In the genomic region with DNA sequence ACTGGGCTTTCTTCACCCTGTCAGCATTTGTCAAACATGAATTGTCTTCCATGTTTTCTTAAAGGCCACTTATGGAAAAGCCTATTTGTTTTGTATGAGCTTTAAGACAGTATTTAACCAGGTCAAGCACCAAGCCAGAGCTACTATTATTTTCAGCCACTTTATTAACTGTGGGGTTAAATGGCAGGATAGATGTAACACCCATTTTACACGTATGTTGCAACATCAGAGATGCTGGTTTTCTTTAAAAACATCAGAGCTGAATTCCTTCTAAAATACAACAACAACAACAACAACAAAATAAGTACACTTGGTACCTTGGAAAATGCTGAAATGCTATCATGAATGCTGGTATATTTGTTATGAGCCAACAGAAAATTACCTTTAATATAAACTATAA, we compare ENCODE assay signal across 2 cellular contexts.
TF ChIP-seq lines count a peak whose summit lies in the region.

No MANE protein-coding gene starts in this region.

TF ChIP-seq in K562, 482 proteins besides CTCF, POLR2A, EP300 and RAD21:
- TF ChIP-seq, protein P1, sequence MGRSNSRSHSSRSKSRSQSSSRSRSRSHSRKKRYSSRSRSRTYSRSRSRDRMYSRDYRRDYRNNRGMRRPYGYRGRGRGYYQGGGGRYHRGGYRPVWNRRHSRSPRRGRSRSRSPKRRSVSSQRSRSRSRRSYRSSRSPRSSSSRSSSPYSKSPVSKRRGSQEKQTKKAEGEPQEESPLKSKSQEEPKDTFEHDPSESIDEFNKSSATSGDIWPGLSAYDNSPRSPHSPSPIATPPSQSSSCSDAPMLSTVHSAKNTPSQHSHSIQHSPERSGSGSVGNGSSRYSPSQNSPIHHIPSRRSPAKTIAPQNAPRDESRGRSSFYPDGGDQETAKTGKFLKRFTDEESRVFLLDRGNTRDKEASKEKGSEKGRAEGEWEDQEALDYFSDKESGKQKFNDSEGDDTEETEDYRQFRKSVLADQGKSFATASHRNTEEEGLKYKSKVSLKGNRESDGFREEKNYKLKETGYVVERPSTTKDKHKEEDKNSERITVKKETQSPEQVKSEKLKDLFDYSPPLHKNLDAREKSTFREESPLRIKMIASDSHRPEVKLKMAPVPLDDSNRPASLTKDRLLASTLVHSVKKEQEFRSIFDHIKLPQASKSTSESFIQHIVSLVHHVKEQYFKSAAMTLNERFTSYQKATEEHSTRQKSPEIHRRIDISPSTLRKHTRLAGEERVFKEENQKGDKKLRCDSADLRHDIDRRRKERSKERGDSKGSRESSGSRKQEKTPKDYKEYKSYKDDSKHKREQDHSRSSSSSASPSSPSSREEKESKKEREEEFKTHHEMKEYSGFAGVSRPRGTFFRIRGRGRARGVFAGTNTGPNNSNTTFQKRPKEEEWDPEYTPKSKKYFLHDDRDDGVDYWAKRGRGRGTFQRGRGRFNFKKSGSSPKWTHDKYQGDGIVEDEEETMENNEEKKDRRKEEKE (IDR thresholded peaks at IDR 0.05; ENCODE audit: borderline replicate concordance in 1 of 2, control insufficient read depth in 1 of 2, low read depth in 2 of 2, low read length in 1 of 2) = peak in 1 of 2 experiments; percentile 6; a peak in 1 of 4 replicates
- TF ChIP-seq CEBPG (CRISPR knock-in tag; IDR thresholded peaks at IDR 0.05) (no peak), CEBPG (tag; conservative IDR thresholded peaks at IDR 0.05 in 1 of 2, IDR thresholded peaks at IDR 0.05 in 1 of 2) (peak in 1 of 2 experiments; percentile 63; a peak in 2 of 4 replicates), SRSF9 (IDR thresholded peaks at IDR 0.05; ENCODE audit: borderline replicate concordance, low read depth, low read length) (no peak), TEAD4 (IDR thresholded peaks at IDR 0.05; ENCODE audit: low read length) (peak; percentile 18; the same call in 1 of the 2 replicates), TEAD4 (CRISPR knock-in tag; IDR thresholded peaks at IDR 0.05; ENCODE audit: borderline replicate concordance) (no peak), CTBP1 (IDR thresholded peaks at IDR 0.05; ENCODE audit: borderline replicate concordance) (no peak), CHD2 (IDR thresholded peaks at IDR 0.05; ENCODE audit: low read depth, low read length) (no peak), PML (IDR thresholded peaks at IDR 0.05; ENCODE audit: low read length) (peak; percentile 53; the same call in 1 of the 2 replicates), SIX5 (IDR thresholded peaks at IDR 0.05; ENCODE audit: borderline replicate concordance in 1 of 2, insufficient read depth in 1 of 2, low read depth in 1 of 2, low read length in 2 of 2) (no peak), NFIC (IDR thresholded peaks at IDR 0.05) (no peak), ZNF778 (CRISPR knock-in tag; IDR thresholded peaks at IDR 0.05) (no peak), CEBPB (tag; IDR thresholded peaks at IDR 0.05) (peak; percentile 66; the same call in 1 of the 2 replicates)

TF ChIP-seq in neural cell, 6 proteins besides CTCF, POLR2A, EP300 and RAD21 (continued from another document):
- TF ChIP-seq, protein P2, sequence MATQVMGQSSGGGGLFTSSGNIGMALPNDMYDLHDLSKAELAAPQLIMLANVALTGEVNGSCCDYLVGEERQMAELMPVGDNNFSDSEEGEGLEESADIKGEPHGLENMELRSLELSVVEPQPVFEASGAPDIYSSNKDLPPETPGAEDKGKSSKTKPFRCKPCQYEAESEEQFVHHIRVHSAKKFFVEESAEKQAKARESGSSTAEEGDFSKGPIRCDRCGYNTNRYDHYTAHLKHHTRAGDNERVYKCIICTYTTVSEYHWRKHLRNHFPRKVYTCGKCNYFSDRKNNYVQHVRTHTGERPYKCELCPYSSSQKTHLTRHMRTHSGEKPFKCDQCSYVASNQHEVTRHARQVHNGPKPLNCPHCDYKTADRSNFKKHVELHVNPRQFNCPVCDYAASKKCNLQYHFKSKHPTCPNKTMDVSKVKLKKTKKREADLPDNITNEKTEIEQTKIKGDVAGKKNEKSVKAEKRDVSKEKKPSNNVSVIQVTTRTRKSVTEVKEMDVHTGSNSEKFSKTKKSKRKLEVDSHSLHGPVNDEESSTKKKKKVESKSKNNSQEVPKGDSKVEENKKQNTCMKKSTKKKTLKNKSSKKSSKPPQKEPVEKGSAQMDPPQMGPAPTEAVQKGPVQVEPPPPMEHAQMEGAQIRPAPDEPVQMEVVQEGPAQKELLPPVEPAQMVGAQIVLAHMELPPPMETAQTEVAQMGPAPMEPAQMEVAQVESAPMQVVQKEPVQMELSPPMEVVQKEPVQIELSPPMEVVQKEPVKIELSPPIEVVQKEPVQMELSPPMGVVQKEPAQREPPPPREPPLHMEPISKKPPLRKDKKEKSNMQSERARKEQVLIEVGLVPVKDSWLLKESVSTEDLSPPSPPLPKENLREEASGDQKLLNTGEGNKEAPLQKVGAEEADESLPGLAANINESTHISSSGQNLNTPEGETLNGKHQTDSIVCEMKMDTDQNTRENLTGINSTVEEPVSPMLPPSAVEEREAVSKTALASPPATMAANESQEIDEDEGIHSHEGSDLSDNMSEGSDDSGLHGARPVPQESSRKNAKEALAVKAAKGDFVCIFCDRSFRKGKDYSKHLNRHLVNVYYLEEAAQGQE (IDR thresholded peaks at IDR 0.05; ENCODE audit: borderline replicate concordance) = no peak
- no peak for TF ChIP-seq SMC3 (conservative IDR thresholded peaks at IDR 0.05; ENCODE audit: poor library complexity)
- TF ChIP-seq MXI1 (conservative IDR thresholded peaks at IDR 0.05; ENCODE audit: poor library complexity, severe bottlenecking) = no peak
